In the genomic region with DNA sequence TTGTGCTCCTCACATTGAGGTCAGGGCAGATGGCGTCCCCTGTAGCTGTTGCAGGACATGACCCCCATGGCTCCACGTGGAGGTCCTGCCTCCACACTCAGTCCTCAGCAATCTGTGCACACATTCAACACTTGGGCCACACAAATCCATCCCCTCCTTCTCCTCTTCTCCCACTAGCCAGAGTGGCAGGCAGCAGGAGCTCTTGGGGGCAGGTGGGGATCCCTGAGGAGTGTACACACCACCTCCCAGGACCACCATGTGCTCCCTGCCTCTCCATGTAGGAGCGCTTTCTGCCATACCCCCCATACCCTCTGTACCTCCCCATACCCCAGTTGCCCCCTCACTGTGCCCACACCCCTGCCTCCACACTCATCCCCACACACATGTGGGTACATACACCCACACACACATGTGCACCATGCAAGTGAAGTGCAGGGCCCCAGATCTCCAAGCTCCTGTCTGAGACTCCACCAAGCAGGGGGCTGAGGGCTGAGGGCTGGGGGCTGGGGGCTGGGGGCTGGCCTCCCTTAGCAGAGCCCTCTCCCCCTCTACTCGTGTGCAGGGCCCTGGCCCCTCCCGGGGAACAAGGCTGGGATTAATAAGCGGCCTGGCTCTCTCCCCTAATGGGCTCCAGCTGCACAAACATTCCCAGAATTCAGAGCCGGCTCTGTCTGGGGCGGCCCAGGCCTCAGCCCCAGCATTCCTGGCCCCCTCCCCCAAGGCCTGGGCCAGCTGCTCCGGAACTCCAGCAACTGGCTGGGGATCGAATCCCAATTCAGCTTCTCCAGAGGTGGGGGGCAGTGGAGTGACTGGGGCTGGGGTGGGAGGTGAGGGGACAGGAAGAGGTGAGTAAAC, we compare ENCODE assay signal across 10 cellular contexts. TPM values are rescaled to one million over a fixed set of nuclear protein-coding genes. Genes with fewer than 3 reads are reported as not detected.
DNase-seq lines count a peak whose midpoint lies in the region; ATAC-seq, FAIRE-seq and TF ChIP-seq lines count a peak whose summit lies in the region.
"Had no signal": no experiment of that assay in that cellular context is flagged by ENCODE, and none has a peak within 500 bp of the region (broad histone marks: within the 10 kb centered on the region; RNA-seq: fewer than 3 reads in every experiment).

No MANE protein-coding gene starts in this region.

- ATAC-seq in SK-N-SH treated with all-trans-retinoic acid at 6 μM for 48 hours = peak; percentile 97
- ATAC-seq in GM21423 (IDR thresholded peaks at IDR 0.05; ENCODE audit: unreplicated experiment) = no peak
- ATAC-seq in HG03175 (IDR thresholded peaks at IDR 0.05; ENCODE audit: unreplicated experiment) = no peak

- H3K4me2 ChIP-seq in PC-9 = no peak overlapping the region

- H3K9me3 ChIP-seq in PC-9 (ENCODE audit: insufficient read depth, low read depth) = no peaks in the 10 kb centered on the region

- no peaks in the 10 kb centered on the region for H4K20me1 ChIP-seq in PC-9 (ENCODE audit: insufficient read depth)

- DNase-seq in AG10803 (ENCODE audit: low read depth) = peak; percentile 81
- DNase-seq in HTR-8/SVneo (ENCODE audit: insufficient read length, low spot score) = no peak
- DNase-seq in islet precursor cell = peak; percentile 96
- DNase-seq in stimulated activated CD4-positive, alpha-beta T cell treated with anti-CD3 and anti-CD28 coated beads, Interleukin-15, amount 100 ng/mL, for 24 hours = no peak
- no peak for DNase-seq in PC-9
- DNase-seq: CD4-positive, CD25-positive, alpha-beta regulatory T cell had no signal

- H3K4me3 ChIP-seq in AG10803 (ENCODE audit: low read length) = no peak overlapping the region
- H3K4me3 ChIP-seq in PC-9 = no peak overlapping the region

- POLR2A ChIA-PET in PC-9 (lab: Charles Lee; ENCODE audit: unreplicated experiment) = no interaction called here

- H3K36me3 ChIP-seq in PC-9 (ENCODE audit: low read depth) = no peaks in the 10 kb centered on the region

- no peak overlapping the region for H2AFZ ChIP-seq in PC-9

- CTCF ChIA-PET in PC-9 (lab: Charles Lee) = interaction anchor here (0.7 kb wide), 1 partner anchor 280 kb away, joined by 4 read pairs; no protein-coding TSS in a partner anchor

- TF ChIP-seq CTCF in AG10803 (conservative IDR thresholded peaks at IDR 0.05; ENCODE audit: low read length) (no peak), PC-9 (conservative IDR thresholded peaks at IDR 0.05) (no peak)

- H3K27ac ChIP-seq in PC-9 = no peak overlapping the region

- no peaks in the 10 kb centered on the region for H3K79me2 ChIP-seq in PC-9 (ENCODE audit: low read depth)

- no TSS peak for BruUV-seq in PC-9 (replicated peaks; lab: Mats Ljungman, UMichigan)

- H3F3A ChIP-seq in PC-9 (ENCODE audit: insufficient read depth, low read depth) = no peaks in the 10 kb centered on the region

- no peaks in the 10 kb centered on the region for H3K27me3 ChIP-seq in PC-9 (ENCODE audit: insufficient read depth, low read depth)

- intact Hi-C loops in PC-9 (cut with micrococcal nuclease; ENCODE audit: unreplicated experiment) = no loop called here

- peak; percentile 81 for FAIRE-seq in HTR-8/SVneo (lab: Jason Lieb, UNC)
- FAIRE-seq: keratinocyte had no signal

- H3K9me2 ChIP-seq in PC-9 (ENCODE audit: insufficient read depth) = no peaks in the 10 kb centered on the region

- H3K4me1 ChIP-seq in PC-9 (replicated peaks; ENCODE audit: insufficient read depth) = no peaks in the 10 kb centered on the region

TF ChIP-seq in SK-N-SH treated with all-trans-retinoic acid at 6 μM for 48 hours, 23 proteins besides CTCF, POLR2A, EP300 and RAD21:
- TF ChIP-seq CSRNP3 (CRISPR knock-in tag; IDR thresholded peaks at IDR 0.05) = no peak
- TF ChIP-seq, protein P1, sequence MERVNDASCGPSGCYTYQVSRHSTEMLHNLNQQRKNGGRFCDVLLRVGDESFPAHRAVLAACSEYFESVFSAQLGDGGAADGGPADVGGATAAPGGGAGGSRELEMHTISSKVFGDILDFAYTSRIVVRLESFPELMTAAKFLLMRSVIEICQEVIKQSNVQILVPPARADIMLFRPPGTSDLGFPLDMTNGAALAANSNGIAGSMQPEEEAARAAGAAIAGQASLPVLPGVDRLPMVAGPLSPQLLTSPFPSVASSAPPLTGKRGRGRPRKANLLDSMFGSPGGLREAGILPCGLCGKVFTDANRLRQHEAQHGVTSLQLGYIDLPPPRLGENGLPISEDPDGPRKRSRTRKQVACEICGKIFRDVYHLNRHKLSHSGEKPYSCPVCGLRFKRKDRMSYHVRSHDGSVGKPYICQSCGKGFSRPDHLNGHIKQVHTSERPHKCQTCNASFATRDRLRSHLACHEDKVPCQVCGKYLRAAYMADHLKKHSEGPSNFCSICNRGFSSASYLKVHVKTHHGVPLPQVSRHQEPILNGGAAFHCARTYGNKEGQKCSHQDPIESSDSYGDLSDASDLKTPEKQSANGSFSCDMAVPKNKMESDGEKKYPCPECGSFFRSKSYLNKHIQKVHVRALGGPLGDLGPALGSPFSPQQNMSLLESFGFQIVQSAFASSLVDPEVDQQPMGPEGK (CRISPR knock-in tag; IDR thresholded peaks at IDR 0.05; ENCODE audit: borderline replicate concordance) = peak; percentile 74; the same call in 1 of the 2 replicates
- TF ChIP-seq TCF4 (CRISPR knock-in tag; IDR thresholded peaks at IDR 0.05; ENCODE audit: borderline replicate concordance) = peak; percentile 87

RNA-seq across cellular contexts. Expression of gene MEIOC, which starts 48.2 kb away (rescaled TPM):
- total RNA-seq in PC-9 (2021) = not detected in 2 replicates
- total RNA-seq: CD4-positive, CD25-positive, alpha-beta regulatory T cell had no signal

RNA-seq across cellular contexts. Expression of gene FZD2, which starts 50.8 kb away (rescaled TPM):
- 50.5 and 61.8 TPM in 2 replicates for total RNA-seq in PC-9 (2021)
- total RNA-seq: CD4-positive, CD25-positive, alpha-beta regulatory T cell had no signal

Comparison
In these comparisons a context has a peak if more than half of its experiments do, and no peak if none do; other contexts are left out.
1. DNase-seq: peak in AG10803 (single experiment) and islet precursor cell (single experiment); none in HTR-8/SVneo (single experiment), stimulated activated CD4-positive, alpha-beta T cell treated with anti-CD3 and anti-CD28 coated beads, Interleukin-15, amount 100 ng/mL, for 24 hours (single experiment) and PC-9 (0 of 2).